18 cellular contexts compared by ENCODE assay signal in the genomic region with DNA sequence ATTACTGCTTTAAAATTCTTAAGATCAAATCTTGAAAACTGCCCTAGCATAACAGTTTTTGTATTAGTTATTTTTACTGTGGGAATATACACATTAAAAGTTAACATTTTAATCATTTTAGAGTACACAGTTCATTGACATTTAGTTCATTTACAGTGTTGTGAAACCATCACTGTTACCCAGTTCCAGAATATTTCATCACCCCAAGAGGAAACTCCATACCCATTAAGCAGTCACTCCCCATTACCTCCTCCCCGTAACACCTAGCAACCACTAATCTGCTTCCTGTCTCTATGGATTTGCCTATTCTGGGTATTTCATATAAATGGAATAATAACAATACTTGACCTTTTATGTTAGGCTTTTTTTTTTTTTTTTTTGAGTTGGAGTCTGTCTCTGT.
A peak's percentile ranks its signal among the peaks of the same experiment; 100 is the strongest.
DNase-seq lines count a peak whose midpoint lies in the region; ATAC-seq, FAIRE-seq and TF ChIP-seq lines count a peak whose summit lies in the region.
"Had no signal": no experiment of that assay in that cellular context is flagged by ENCODE, and none has a peak within 500 bp of the region (broad histone marks: within the 10 kb centered on the region; RNA-seq: fewer than 3 reads in every experiment).

No MANE protein-coding gene starts in this region.

- WGBS in right cardiac atrium: 82% methylated on average over 1 of the region's 1 CpG
- 95% methylated on average over 1 of the region's 1 CpG for WGBS in K562 (ENCODE audit: insufficient coverage, low coverage, missing lambda C conversion rate)
- WGBS in gastroesophageal sphincter (ENCODE audit: low coverage in 1 of 2), 2 donors: 92 to 100% methylated on average over 1 of the region's 1 CpG

- TF ChIP-seq RAD21 in K562 (CRISPR knock-in tag; conservative IDR thresholded peaks at IDR 0.05 in 1 of 2, IDR thresholded peaks at IDR 0.05 in 1 of 2): no peak

- H2AFZ ChIP-seq in K562 (ENCODE audit: low read depth, low read length): no peak overlapping the region

- TF ChIP-seq CTCF in K562 (IDR thresholded peaks at IDR 0.05 in 2 of 3, conservative IDR thresholded peaks at IDR 0.05 in 1 of 3; ENCODE audit: insufficient read depth in 2 of 3, low read depth in 1 of 3, low read length in 3 of 3) (no peak), gastroesophageal sphincter (IDR thresholded peaks at IDR 0.05) (no peak), upper lobe of right lung (IDR thresholded peaks at IDR 0.05) (no peak)

- H3K79me2 ChIP-seq in K562 (ENCODE audit: control insufficient read depth, insufficient read depth, low read length): no peaks in the 10 kb centered on the region

- no peaks in the 10 kb centered on the region for H3K9me3 ChIP-seq in right cardiac atrium (ENCODE audit: control insufficient read depth, low read length)
- no peaks in the 10 kb centered on the region for H3K9me3 ChIP-seq in K562 (replicated peaks; ENCODE audit: control insufficient read depth, insufficient read depth, low read depth, low read length)
- no peaks in the 10 kb centered on the region for H3K9me3 ChIP-seq in gastroesophageal sphincter
- H3K9me3 ChIP-seq in upper lobe of right lung: no peaks in the 10 kb centered on the region

- no peak overlapping the region for H3K27ac ChIP-seq in right cardiac atrium (ENCODE audit: low read length)
- H3K27ac ChIP-seq in K562 (ENCODE audit: extremely low read depth, low read depth, low read length): no peak overlapping the region
- H3K27ac ChIP-seq in gastroesophageal sphincter: no peak overlapping the region
- H3K27ac ChIP-seq in upper lobe of right lung: no peak overlapping the region

- in situ Hi-C loops in K562 (cut with MboI): no loop called here

- H3K27me3 ChIP-seq in right cardiac atrium (ENCODE audit: control insufficient read depth, insufficient read depth) (no peaks in the 10 kb centered on the region), K562 (ENCODE audit: control insufficient read depth in 2 of 2, insufficient read depth in 2 of 2, low read length in 2 of 2) (no peaks in the 10 kb centered on the region), gastroesophageal sphincter (no peaks in the 10 kb centered on the region), upper lobe of right lung (no peaks in the 10 kb centered on the region)

- H3K4me1 ChIP-seq in right cardiac atrium (ENCODE audit: control insufficient read depth, insufficient read depth, low read length): no peaks in the 10 kb centered on the region
- H3K4me1 ChIP-seq in K562 (replicated peaks in 1 of 2; ENCODE audit: control insufficient read depth in 2 of 2, insufficient read depth in 2 of 2, low read length in 2 of 2): no peaks in the 10 kb centered on the region
- H3K4me1 ChIP-seq in gastroesophageal sphincter: no peaks in the 10 kb centered on the region
- no peaks in the 10 kb centered on the region for H3K4me1 ChIP-seq in upper lobe of right lung

- peaks cover 94% of the 10 kb centered on the region for H3K36me3 ChIP-seq in K562 (ENCODE audit: control insufficient read depth, insufficient read depth, low read length)
- peaks cover 0 to 100% of the 10 kb centered on the region in 2 donors for H3K36me3 ChIP-seq in gastroesophageal sphincter
- H3K36me3 ChIP-seq in upper lobe of right lung: peaks cover 99% of the 10 kb centered on the region

- peak; percentile 47 to 80 for ATAC-seq in right cardiac atrium
- ATAC-seq in left ventricle myocardium superior: no peak
- ATAC-seq in K562: no peak
- ATAC-seq in gastroesophageal sphincter: peak; percentile 67
- peak; percentile 89 for ATAC-seq in upper lobe of right lung
- ATAC-seq in GM19397 (IDR thresholded peaks at IDR 0.05; ENCODE audit: unreplicated experiment): no peak
- ATAC-seq: effector memory CD8-positive, alpha-beta T cell; Panc1 had no signal

- no peak for TF ChIP-seq EP300 in K562 (IDR thresholded peaks at IDR 0.05; ENCODE audit: low read length)
- no peak for TF ChIP-seq EP300 in gastroesophageal sphincter (IDR thresholded peaks at IDR 0.05)

- CTCF ChIA-PET in K562 (lab: Yijun Ruan, JAX; ENCODE audit: low intra/inter-chr PET ratio): no interaction called here

- H4K20me1 ChIP-seq in K562 (replicated peaks; ENCODE audit: control insufficient read depth, insufficient read depth, low read length): no peaks in the 10 kb centered on the region

- intact Hi-C loops in right cardiac atrium (cut with DNase I): no loop called here
- intact Hi-C loops in left ventricle myocardium superior (cut with micrococcal nuclease): no loop called here
- intact Hi-C loops in K562 (cut with micrococcal nuclease): no loop called here
- intact Hi-C loops in upper lobe of right lung (cut with DNase I): no loop called here

- no peak for DNase-seq in right cardiac atrium
- DNase-seq in left ventricle myocardium superior: no peak
- DNase-seq in K562 (ENCODE audit: extremely low read depth in 1 of 4, low spot score in 3 of 4): no peak
- DNase-seq in upper lobe of right lung: no peak
- DNase-seq in pons (ENCODE audit: low spot score): no peak
- DNase-seq in NCI-H446 (lab: John Stamatoyannopoulos, UW): no peak
- DNase-seq: activated CD4-positive, alpha-beta memory T cell treated with anti-CD3 and anti-CD28 coated beads for 36 hours; activated naive CD8-positive, alpha-beta T cell treated with anti-CD3 and anti-CD28 coated beads, Interleukin-2, amount 10 ng/mL, durations not matched to agents 7 days and 5 days; activated T-cell treated with anti-CD3 and anti-CD28 coated beads, Interleukin-2, amount 50 U/mL, for 48 hours; central memory CD4-positive, alpha-beta T cell; effector memory CD8-positive, alpha-beta T cell; mesendoderm; NCI-H1694 treated with DMSO at 0.1 percent for 48 hours; NCI-H69; SW 1271 had no signal

- FAIRE-seq in K562 (lab: Jason Lieb, UNC): no peak

- no TSS peak for BruUV-seq in K562 (replicated peaks; lab: Mats Ljungman, UMichigan)

- no peak overlapping the region for H3K4me2 ChIP-seq in K562 (ENCODE audit: insufficient read depth, low read length)

- TF ChIP-seq POLR2A in K562 (conservative IDR thresholded peaks at IDR 0.05) (no peak), gastroesophageal sphincter (IDR thresholded peaks at IDR 0.05) (no peak)

- no peaks in the 10 kb centered on the region for H3K9me1 ChIP-seq in K562 (ENCODE audit: control insufficient read depth, insufficient read depth, low read length)

- no peak overlapping the region for H3K4me3 ChIP-seq in right cardiac atrium (ENCODE audit: low read length)
- no peak overlapping the region for H3K4me3 ChIP-seq in K562
- H3K4me3 ChIP-seq in gastroesophageal sphincter: no peak overlapping the region
- H3K4me3 ChIP-seq in upper lobe of right lung: no peak overlapping the region

- H3K9ac ChIP-seq in K562 (ENCODE audit: insufficient read depth in 1 of 2, low read depth in 2 of 2, low read length in 2 of 2): no peak overlapping the region

- POLR2A ChIA-PET in K562 (lab: Yijun Ruan, JAX): no interaction called here

TF ChIP-seq in K562, 482 proteins besides CTCF, POLR2A, EP300 and RAD21:
- no peak for TF ChIP-seq TFAM (CRISPR knock-in tag; conservative IDR thresholded peaks at IDR 0.05)
- TF ChIP-seq, protein P1, sequence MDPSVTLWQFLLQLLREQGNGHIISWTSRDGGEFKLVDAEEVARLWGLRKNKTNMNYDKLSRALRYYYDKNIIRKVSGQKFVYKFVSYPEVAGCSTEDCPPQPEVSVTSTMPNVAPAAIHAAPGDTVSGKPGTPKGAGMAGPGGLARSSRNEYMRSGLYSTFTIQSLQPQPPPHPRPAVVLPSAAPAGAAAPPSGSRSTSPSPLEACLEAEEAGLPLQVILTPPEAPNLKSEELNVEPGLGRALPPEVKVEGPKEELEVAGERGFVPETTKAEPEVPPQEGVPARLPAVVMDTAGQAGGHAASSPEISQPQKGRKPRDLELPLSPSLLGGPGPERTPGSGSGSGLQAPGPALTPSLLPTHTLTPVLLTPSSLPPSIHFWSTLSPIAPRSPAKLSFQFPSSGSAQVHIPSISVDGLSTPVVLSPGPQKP (CRISPR knock-in tag; IDR thresholded peaks at IDR 0.05): no peak
- no peak for TF ChIP-seq CEBPG (CRISPR knock-in tag; IDR thresholded peaks at IDR 0.05)
- TF ChIP-seq CEBPG (tag; conservative IDR thresholded peaks at IDR 0.05 in 1 of 2, IDR thresholded peaks at IDR 0.05 in 1 of 2): peak; percentile 37 to 76
- no peak for TF ChIP-seq SMARCE1 (IDR thresholded peaks at IDR 0.05)
- TF ChIP-seq MCM5 (IDR thresholded peaks at IDR 0.05; ENCODE audit: low read depth): no peak

Comparison
In these comparisons a context has a peak if more than half of its experiments do, and no peak if none do; other contexts are left out.
1. ATAC-seq: peak in right cardiac atrium (2 of 2), gastroesophageal sphincter (single experiment) and upper lobe of right lung (single experiment); none in left ventricle myocardium superior (single experiment), K562 (single experiment) and GM19397 (single experiment).